8 cellular contexts compared by ENCODE assay signal in genomic region chr3:122793568-122794416, GRCh38. TPM values are rescaled to one million over a fixed set of nuclear protein-coding genes. Genes with fewer than 3 reads are reported as not detected.
A peak's percentile ranks its signal among the peaks of the same experiment; 100 is the strongest.
DNase-seq lines count a peak whose midpoint lies in the region; ATAC-seq and TF ChIP-seq lines count a peak whose summit lies in the region.

HSPBAP1 (minus strand) TSS chr3:122793831; CDS start chr3:122793680, 151 bp downstream.

- peak; percentile 93 for DNase-seq in A673 (ENCODE audit: low spot score)
- peak; percentile 73 for DNase-seq in GM19240 (ENCODE audit: insufficient read length, low spot score)
- peak; percentile 86 for DNase-seq in activated CD4-positive, alpha-beta T cell treated with anti-CD3 and anti-CD28 coated beads, Interleukin-2, amount 50 U/mL, for 1 hour
- peak; percentile 75 to 89 (median 84) for DNase-seq in effector memory CD4-positive, alpha-beta T cell
- peak; percentile 96 for DNase-seq in mesenteric fat pad (ENCODE audit: low spot score)
- peak; percentile 82 to 84 for DNase-seq in stimulated activated CD8-positive, alpha-beta memory T cell treated with anti-CD3 and anti-CD28 coated beads, Interleukin-15, amount 100 ng/mL, for 4 hours (ENCODE audit: low read depth in 2 of 2)
- DNase-seq in NCI-H1092 (lab: John Stamatoyannopoulos, UW) = no peak

- H3K4me1 ChIP-seq in A673 (ENCODE audit: insufficient read depth, low read length, poor library complexity, severe bottlenecking) = peaks cover 6% of the 10 kb centered on the region
- H3K4me1 ChIP-seq in effector memory CD4-positive, alpha-beta T cell (ENCODE audit: control insufficient read depth, insufficient read depth, low read length, poor library complexity, severe bottlenecking) = peaks cover 20% of the 10 kb centered on the region

- no peaks in the 10 kb centered on the region for H3K27me3 ChIP-seq in A673 (replicated peaks; ENCODE audit: insufficient read depth, low read depth, low read length, poor library complexity)
- H3K27me3 ChIP-seq in effector memory CD4-positive, alpha-beta T cell (replicated peaks; ENCODE audit: control insufficient read depth, insufficient read depth, low read length, poor library complexity, severe bottlenecking) = no peaks in the 10 kb centered on the region

- H3K9me3 ChIP-seq in A673 (ENCODE audit: low read depth, low read length, poor library complexity, severe bottlenecking) = no peaks in the 10 kb centered on the region
- no peaks in the 10 kb centered on the region for H3K9me3 ChIP-seq in effector memory CD4-positive, alpha-beta T cell (ENCODE audit: control insufficient read depth, low read length)

- ATAC-seq in HG03469 (IDR thresholded peaks at IDR 0.05; ENCODE audit: unreplicated experiment) = peak; percentile 39

- intact Hi-C loops in A673 (cut with micrococcal nuclease; ENCODE audit: unreplicated experiment) = loop anchor here (1.0 kb wide), 1 partner anchor 410 kb away; the partner anchor contains the start of gene MIX23

- CTCF ChIA-PET in A673 (lab: Charles Lee) = no interaction called here

- no peaks in the 10 kb centered on the region for H3K36me3 ChIP-seq in A673 (ENCODE audit: insufficient read depth, low read length, poor library complexity, severe bottlenecking)
- H3K36me3 ChIP-seq in effector memory CD4-positive, alpha-beta T cell (ENCODE audit: control insufficient read depth, insufficient read depth, low read length) = no peaks in the 10 kb centered on the region

- POLR2A ChIA-PET in A673 (lab: Charles Lee; ENCODE audit: low non-redundant PET) = no interaction called here

- no peak for TF ChIP-seq CTCF in A673 (conservative IDR thresholded peaks at IDR 0.05; ENCODE audit: low read depth, low read length)

- peak within 1 kb of the TSS; percentile 78 for H3K27ac ChIP-seq in A673 (ENCODE audit: low read depth, low read length, poor library complexity, severe bottlenecking)
- H3K27ac ChIP-seq in effector memory CD4-positive, alpha-beta T cell (ENCODE audit: insufficient read depth, low read length, poor library complexity, severe bottlenecking) = peak within 1 kb of the TSS; percentile 78

- peak within 1 kb of the TSS; percentile 86 for H3K4me3 ChIP-seq in A673 (ENCODE audit: low read depth, low read length, poor library complexity, severe bottlenecking)
- H3K4me3 ChIP-seq in effector memory CD4-positive, alpha-beta T cell (ENCODE audit: insufficient read depth, low read depth, low read length, poor library complexity, severe bottlenecking) = peak within 1 kb of the TSS; percentile 68

- no TSS peak for BruUV-seq in A673 (replicated peaks; lab: Mats Ljungman, UMichigan)

RNA-seq across cellular contexts. Expression of gene HSPBAP1, which starts in this region (rescaled TPM):
- total RNA-seq in A673 (2021) = 8.2 and 8.7 TPM in 2 replicates
- total RNA-seq in mesenteric fat pad = 8.4 TPM
